ENCODE assay signal across 23 cellular contexts in the genomic region with DNA sequence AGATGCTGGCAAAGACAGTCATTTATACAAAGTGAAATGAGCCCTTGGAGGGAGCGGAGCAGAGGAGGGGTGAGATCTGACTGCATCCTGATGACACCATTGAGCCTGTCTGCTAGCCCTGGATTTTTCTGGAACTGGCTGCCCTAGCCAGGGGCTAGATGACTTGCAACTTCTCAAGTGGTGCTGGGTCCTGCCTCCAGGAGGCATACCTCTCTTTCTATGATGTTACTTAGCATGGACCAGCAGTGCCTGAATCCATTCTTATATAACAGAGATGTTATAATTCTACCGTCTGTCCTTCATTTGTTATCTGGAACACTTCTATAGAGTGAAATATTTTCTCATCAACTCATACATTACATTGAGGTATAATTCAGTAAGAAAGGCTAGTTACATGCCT. TPM values are rescaled to one million over a fixed set of nuclear protein-coding genes. Genes with fewer than 3 reads are reported as not detected.
"Had no signal": no experiment of that assay in that cellular context is flagged by ENCODE, and none has a peak within 500 bp of the region (broad histone marks: within the 10 kb centered on the region; RNA-seq: fewer than 3 reads in every experiment).

No MANE protein-coding gene starts in this region.

- DNase-seq: activated B cell treated with CpG ODN at 0.5 μM for 24 hours; activated CD4-positive, alpha-beta T cell treated with anti-CD3 and anti-CD28 coated beads, Interleukin-2, amount 10 ng/mL, durations not matched to agents 24 days and 14 days; activated CD8-positive, alpha-beta memory T cell treated with anti-CD3 and anti-CD28 coated beads, Interleukin-2, amount 50 U/mL, for 4 hours; activated CD8-positive, alpha-beta T cell treated with anti-CD3 and anti-CD28 coated beads, Interleukin-2, amount 10 ng/mL, durations not matched to agents 7 days and 5 days; activated gamma-delta T cell; activated T-cell treated with anti-CD3 and anti-CD28 coated beads, Interleukin-2, amount 50 U/mL, for 48 hours; amniotic stem cell; cerebellar nuclear complex; hippocampal formation; kidney; left lung; mesenchymal stem cell; posterior cingulate gyrus; retina; T-helper 17 cell; trophoblast cell had no signal

- H3K4me1 ChIP-seq: left lung, suprapubic skin had no signal

- H3K27ac ChIP-seq: left lung, skin epidermis, suprapubic skin had no signal

- ATAC-seq: activated CD8-positive, alpha-beta T cell treated with anti-CD3 and anti-CD28 coated beads, Interleukin-2, amount 10 ng/mL, durations not matched to agents 7 days and 5 days; activated naive CD4-positive, alpha-beta T cell treated with anti-CD3 and anti-CD28 coated beads, Interleukin-2, amount 50 U/mL, for 72 hours; left lung; T-helper 17 cell had no signal

- H3K36me3 Mint-ChIP-seq: activated naive CD4-positive, alpha-beta T cell treated with anti-CD3 and anti-CD28 coated beads, Interleukin-2, amount 50 U/mL, for 72 hours; brain; natural killer cell treated with Interleukin-12 subunit alpha and Interleukin-12 subunit beta and Interleukin-15 and Interleukin-18, amount 100 ng/mL, for 72 hours had no signal

- H3K36me3 ChIP-seq: left lung, suprapubic skin had no signal

- H3K4me3 ChIP-seq: left lung, skin epidermis, suprapubic skin had no signal

- H3K4me1 Mint-ChIP-seq: activated B cell treated with CpG ODN at 0.5 μM for 24 hours; activated CD4-positive, alpha-beta T cell treated with anti-CD3 and anti-CD28 coated beads, Interleukin-2, amount 10 ng/mL, durations not matched to agents 24 days and 14 days; brain; T-helper 17 cell had no signal

- H3K9me3 Mint-ChIP-seq: activated B cell treated with CpG ODN at 0.5 μM for 24 hours; activated CD4-positive, alpha-beta T cell treated with anti-CD3 and anti-CD28 coated beads, Interleukin-2, amount 10 ng/mL, durations not matched to agents 24 days and 14 days; activated naive CD4-positive, alpha-beta T cell treated with anti-CD3 and anti-CD28 coated beads, Interleukin-2, amount 50 U/mL, for 72 hours; dendritic cell treated with granulocyte-macrophage colony-stimulating factor and Interleukin-4, amounts not matched to agents 40 ng/mL and 50 ng/mL, for 4 days; natural killer cell treated with Interleukin-12 subunit alpha and Interleukin-12 subunit beta and Interleukin-15 and Interleukin-18, amount 100 ng/mL, for 72 hours; stimulated activated naive CD8-positive, alpha-beta T cell treated with anti-CD3 and anti-CD28 coated beads, Interleukin-15, Interleukin-2, amounts not matched to agents 100 ng/mL and 50 ng/mL, for 24 hours had no signal

- H3K9me3 ChIP-seq: left lung, suprapubic skin had no signal

- H3K4me3 Mint-ChIP-seq: activated B cell treated with CpG ODN at 0.5 μM for 24 hours; activated CD4-positive, alpha-beta T cell treated with anti-CD3 and anti-CD28 coated beads, Interleukin-2, amount 10 ng/mL, durations not matched to agents 24 days and 14 days; activated CD8-positive, alpha-beta T cell treated with anti-CD3 and anti-CD28 coated beads, Interleukin-2, amount 10 ng/mL, durations not matched to agents 7 days and 5 days; brain; dendritic cell treated with granulocyte-macrophage colony-stimulating factor and Interleukin-4, amounts not matched to agents 40 ng/mL and 50 ng/mL, for 4 days; natural killer cell treated with Interleukin-12 subunit alpha and Interleukin-12 subunit beta and Interleukin-15 and Interleukin-18, amount 100 ng/mL, for 72 hours; stimulated activated naive CD8-positive, alpha-beta T cell treated with anti-CD3 and anti-CD28 coated beads, Interleukin-15, Interleukin-2, amounts not matched to agents 100 ng/mL and 50 ng/mL, for 24 hours; T-helper 17 cell had no signal

- H3K27ac Mint-ChIP-seq: activated B cell treated with CpG ODN at 0.5 μM for 24 hours; activated CD4-positive, alpha-beta T cell treated with anti-CD3 and anti-CD28 coated beads, Interleukin-2, amount 10 ng/mL, durations not matched to agents 24 days and 14 days; activated CD8-positive, alpha-beta T cell treated with anti-CD3 and anti-CD28 coated beads, Interleukin-2, amount 10 ng/mL, durations not matched to agents 7 days and 5 days; activated naive CD4-positive, alpha-beta T cell treated with anti-CD3 and anti-CD28 coated beads, Interleukin-2, amount 50 U/mL, for 72 hours; brain; dendritic cell treated with granulocyte-macrophage colony-stimulating factor and Interleukin-4, amounts not matched to agents 40 ng/mL and 50 ng/mL, for 4 days; natural killer cell treated with Interleukin-12 subunit alpha and Interleukin-12 subunit beta and Interleukin-15 and Interleukin-18, amount 100 ng/mL, for 72 hours; stimulated activated naive CD8-positive, alpha-beta T cell treated with anti-CD3 and anti-CD28 coated beads, Interleukin-15, Interleukin-2, amounts not matched to agents 100 ng/mL and 50 ng/mL, for 24 hours; T-helper 17 cell had no signal

RNA-seq across cellular contexts. Expression of a gene that starts 8.5 kb away (rescaled TPM):
- total RNA-seq: activated B cell treated with CpG ODN at 0.5 μM for 24 hours; activated CD4-positive, alpha-beta T cell treated with anti-CD3 and anti-CD28 coated beads, Interleukin-2, amount 10 ng/mL, durations not matched to agents 24 days and 14 days; activated CD8-positive, alpha-beta T cell treated with anti-CD3 and anti-CD28 coated beads, Interleukin-2, amount 10 ng/mL, durations not matched to agents 7 days and 5 days; activated naive CD4-positive, alpha-beta T cell treated with anti-CD3 and anti-CD28 coated beads, Interleukin-2, amount 50 U/mL, for 72 hours; natural killer cell treated with Interleukin-12 subunit alpha and Interleukin-12 subunit beta and Interleukin-15 and Interleukin-18, amount 100 ng/mL, for 72 hours; T-helper 17 cell had no signal
